ENCODE assay signal across 8 cellular contexts in the genomic region with DNA sequence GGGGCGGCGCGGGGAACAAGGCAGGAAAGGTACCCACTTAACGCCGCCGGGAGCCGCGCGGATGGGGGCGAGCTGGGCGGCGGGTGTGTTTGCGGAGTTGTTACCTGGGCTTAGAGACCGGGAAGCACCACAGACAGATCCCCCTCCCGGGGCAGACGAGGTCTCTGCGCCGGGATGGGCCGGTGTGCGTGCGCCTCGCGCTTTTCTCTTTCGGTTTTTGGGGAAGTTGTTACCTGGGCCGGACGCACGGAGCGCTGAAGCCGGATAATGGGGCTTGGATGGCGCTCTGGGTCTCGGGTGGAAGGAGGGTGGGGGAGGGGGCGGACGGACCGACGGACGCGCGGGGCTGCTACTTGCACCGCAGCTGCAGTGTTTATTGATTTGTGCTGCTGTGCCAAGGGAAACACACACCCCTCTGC. TPM values are rescaled to one million over a fixed set of nuclear protein-coding genes. Genes with fewer than 3 reads are reported as not detected.
DNase-seq lines count a peak whose midpoint lies in the region; ATAC-seq and TF ChIP-seq lines count a peak whose summit lies in the region.

No MANE protein-coding gene starts in this region.

- H3K36me3 ChIP-seq in MM.1S (replicated peaks; ENCODE audit: insufficient read depth, low read length), result no peaks in the 10 kb centered on the region
- no peaks in the 10 kb centered on the region for H3K36me3 ChIP-seq in esophagus squamous epithelium
- H3K36me3 ChIP-seq in thymus (ENCODE audit: control insufficient read depth, insufficient read depth), result no peaks in the 10 kb centered on the region

- H3K27me3 Mint-ChIP-seq in activated T-cell treated with anti-CD3 and anti-CD28 coated beads, Interleukin-2, amount 50 U/mL, for 24 hours, result no peaks in the 10 kb centered on the region
- peaks cover 0 to 3% of the 10 kb centered on the region in 2 donors for H3K27me3 Mint-ChIP-seq in natural killer cell treated with Interleukin-12 subunit alpha and Interleukin-12 subunit beta and Interleukin-15 and Interleukin-18, amount 100 ng/mL, for 72 hours

- TF ChIP-seq POLR2A in esophagus squamous epithelium (IDR thresholded peaks at IDR 0.05), result no peak

- DNase-seq in D341Med (ENCODE audit: low spot score) (peak; percentile 65), MM.1S (peak; percentile 81), esophagus squamous epithelium (lab: John Stamatoyannopoulos, UW) (no peak), NCI-H2081 treated with DMSO at 0.1 percent for 48 hours (lab: John Stamatoyannopoulos, UW) (no peak)
- peak; percentile 76 for DNase-seq in activated T-cell treated with anti-CD3 and anti-CD28 coated beads, Interleukin-2, amount 50 U/mL, for 24 hours
- no peak for DNase-seq in natural killer cell treated with Interleukin-12 subunit alpha and Interleukin-12 subunit beta and Interleukin-15 and Interleukin-18, amount 100 ng/mL, for 72 hours (ENCODE audit: low spot score)

- H3K27ac Mint-ChIP-seq in activated T-cell treated with anti-CD3 and anti-CD28 coated beads, Interleukin-2, amount 50 U/mL, for 24 hours, result peak overlapping the region; percentile 92
- H3K27ac Mint-ChIP-seq in natural killer cell treated with Interleukin-12 subunit alpha and Interleukin-12 subunit beta and Interleukin-15 and Interleukin-18, amount 100 ng/mL, for 72 hours, result peak overlapping the region; percentile 50 to 79

- peak overlapping the region; percentile 75 for H3K9ac ChIP-seq in MM.1S (ENCODE audit: low read length)

- peak overlapping the region; percentile 59 for H2AFZ ChIP-seq in MM.1S (ENCODE audit: low read length)

- H3F3A ChIP-seq in MM.1S (ENCODE audit: insufficient read depth, low read length), result peaks cover 16% of the 10 kb centered on the region

- H3K36me3 Mint-ChIP-seq in activated T-cell treated with anti-CD3 and anti-CD28 coated beads, Interleukin-2, amount 50 U/mL, for 24 hours (ENCODE audit: low read depth), result peaks cover 23% of the 10 kb centered on the region
- H3K36me3 Mint-ChIP-seq in natural killer cell treated with Interleukin-12 subunit alpha and Interleukin-12 subunit beta and Interleukin-15 and Interleukin-18, amount 100 ng/mL, for 72 hours, result no peaks in the 10 kb centered on the region

- peak overlapping the region; percentile 92 for H3K4me3 Mint-ChIP-seq in activated T-cell treated with anti-CD3 and anti-CD28 coated beads, Interleukin-2, amount 50 U/mL, for 24 hours
- peak overlapping the region; percentile 96 for H3K4me3 Mint-ChIP-seq in natural killer cell treated with Interleukin-12 subunit alpha and Interleukin-12 subunit beta and Interleukin-15 and Interleukin-18, amount 100 ng/mL, for 72 hours

- TF ChIP-seq CTCF in MM.1S (IDR thresholded peaks at IDR 0.05; ENCODE audit: low read length), result peak; percentile 9; the same call in 1 of the 2 replicates
- no peak for TF ChIP-seq CTCF in esophagus squamous epithelium (IDR thresholded peaks at IDR 0.05)

- H4K20me1 ChIP-seq in MM.1S (ENCODE audit: insufficient read depth, low read length), result no peaks in the 10 kb centered on the region; the same call in 1 of the 2 replicates

- no peaks in the 10 kb centered on the region for H3K9me2 ChIP-seq in MM.1S (replicated peaks; ENCODE audit: insufficient read depth, low read length)

- 0% methylated on average over 11 to 21 of the region's 39 CpGs for WGBS in esophagus squamous epithelium, 2 donors
- WGBS in thymus, result under 1% methylated on average over 39 of the region's 39 CpGs

- H3K4me3 ChIP-seq in MM.1S (ENCODE audit: low read length), result peak overlapping the region; percentile 84
- H3K4me3 ChIP-seq in esophagus squamous epithelium, result peak overlapping the region; percentile 76 to 90 (median 84)
- H3K4me3 ChIP-seq in thymus (ENCODE audit: low read length), result peak overlapping the region; percentile 92

- peak; percentile 21 for ATAC-seq in GM21528 (IDR thresholded peaks at IDR 0.05; ENCODE audit: low FRiP score, unreplicated experiment)
- peak in 1 of 2 donors; percentile 4 for ATAC-seq in natural killer cell treated with Interleukin-12 subunit alpha and Interleukin-12 subunit beta and Interleukin-15 and Interleukin-18, amount 100 ng/mL, for 72 hours

- H3K9me3 ChIP-seq in MM.1S (replicated peaks; ENCODE audit: insufficient read depth, low read length) (no peaks in the 10 kb centered on the region), esophagus squamous epithelium (no peaks in the 10 kb centered on the region), thymus (ENCODE audit: control insufficient read depth) (no peaks in the 10 kb centered on the region)

- H3K27ac ChIP-seq in MM.1S (ENCODE audit: low read length) (peak overlapping the region; percentile 68), esophagus squamous epithelium (peak overlapping the region; percentile 87 to 99 (median 92)), thymus (ENCODE audit: low read depth) (peak overlapping the region; percentile 100)

- H3K9me3 Mint-ChIP-seq in activated T-cell treated with anti-CD3 and anti-CD28 coated beads, Interleukin-2, amount 50 U/mL, for 24 hours, result no peaks in the 10 kb centered on the region
- no peaks in the 10 kb centered on the region for H3K9me3 Mint-ChIP-seq in natural killer cell treated with Interleukin-12 subunit alpha and Interleukin-12 subunit beta and Interleukin-15 and Interleukin-18, amount 100 ng/mL, for 72 hours

- H3K4me1 ChIP-seq in MM.1S (ENCODE audit: low read length) (peaks cover 10% of the 10 kb centered on the region; the same call in 1 of the 2 replicates), esophagus squamous epithelium (peaks cover 10 to 48% (median 16%) of the 10 kb centered on the region in 3 donors), thymus (ENCODE audit: control insufficient read depth, insufficient read depth, low read length) (peaks cover 8% of the 10 kb centered on the region)

- H3K4me2 ChIP-seq in MM.1S (ENCODE audit: low read depth, low read length), result peak overlapping the region; percentile 74; the same call in 1 of the 2 replicates

- intact Hi-C loops in esophagus squamous epithelium (cut with DNase I), result no loop called here

- no peaks in the 10 kb centered on the region for H3K27me3 ChIP-seq in MM.1S (replicated peaks; ENCODE audit: insufficient read depth, low read length)
- peaks cover 0 to 24% (median 0%) of the 10 kb centered on the region in 4 donors for H3K27me3 ChIP-seq in esophagus squamous epithelium
- no peaks in the 10 kb centered on the region for H3K27me3 ChIP-seq in thymus (ENCODE audit: control insufficient read depth, insufficient read depth)

- H3K79me2 ChIP-seq in MM.1S (ENCODE audit: low read length), result peaks cover 67% of the 10 kb centered on the region

- peaks cover 55% of the 10 kb centered on the region for H3K4me1 Mint-ChIP-seq in activated T-cell treated with anti-CD3 and anti-CD28 coated beads, Interleukin-2, amount 50 U/mL, for 24 hours (ENCODE audit: low read depth)
- H3K4me1 Mint-ChIP-seq in natural killer cell treated with Interleukin-12 subunit alpha and Interleukin-12 subunit beta and Interleukin-15 and Interleukin-18, amount 100 ng/mL, for 72 hours (ENCODE audit: low read depth in 2 of 2), result peaks cover 25 to 31% of the 10 kb centered on the region in 2 donors

RNA-seq across cellular contexts. Expression of a gene that starts 1.2 kb away (rescaled TPM):
- total RNA-seq in esophagus squamous epithelium, result 10 to 100 TPM in 2 of 4 donors, 1 to 10 TPM in 2; 2.3 to 37.6 (median 11.6) TPM
- total RNA-seq in natural killer cell treated with Interleukin-12 subunit alpha and Interleukin-12 subunit beta and Interleukin-15 and Interleukin-18, amount 100 ng/mL, for 72 hours, result 10 to 100 TPM; 20.0 to 42.8 TPM
- 17.8 TPM for polyA plus RNA-seq in thymus

Comparison
In these comparisons a context has a peak if more than half of its experiments do, and no peak if none do; other contexts are left out.
1. DNase-seq: peak in D341Med (single experiment), MM.1S (single experiment) and activated T-cell treated with anti-CD3 and anti-CD28 coated beads, Interleukin-2, amount 50 U/mL, for 24 hours (single experiment); none in esophagus squamous epithelium (single experiment), natural killer cell treated with Interleukin-12 subunit alpha and Interleukin-12 subunit beta and Interleukin-15 and Interleukin-18, amount 100 ng/mL, for 72 hours (single experiment) and NCI-H2081 treated with DMSO at 0.1 percent for 48 hours (single experiment).
2. Peak in every context shown above with its lines, with median percentiles within 50 percentile points of each other: H3K27ac ChIP-seq and H3K4me3 ChIP-seq.